ENCODE assay signal across 16 cellular contexts in the genomic region with DNA sequence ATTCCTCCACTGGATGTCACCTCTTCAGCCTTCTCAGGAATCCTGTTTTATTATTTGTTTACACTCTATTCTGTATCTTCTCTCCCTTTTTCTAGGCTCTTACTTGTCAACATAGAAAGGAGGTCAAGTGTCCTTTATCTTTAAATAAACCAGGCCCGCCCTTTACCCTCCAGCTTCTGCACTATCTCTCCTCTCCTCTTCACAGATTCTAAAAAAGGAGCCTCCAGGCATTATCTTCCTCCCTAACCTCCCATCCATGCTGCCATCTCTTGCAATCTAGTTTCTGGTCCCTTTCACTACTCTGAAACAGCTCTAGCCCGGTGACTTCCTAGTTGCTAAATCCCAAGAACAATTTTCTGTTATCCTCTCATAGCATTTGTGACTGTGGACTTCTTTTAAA. TPM values are rescaled to one million over a fixed set of nuclear protein-coding genes. Genes with fewer than 3 reads are reported as not detected.
DNase-seq lines count a peak whose midpoint lies in the region; ATAC-seq, FAIRE-seq and TF ChIP-seq lines count a peak whose summit lies in the region.
"Had no signal": no experiment of that assay in that cellular context is flagged by ENCODE, and none has a peak within 500 bp of the region (broad histone marks: within the 10 kb centered on the region; RNA-seq: fewer than 3 reads in every experiment).

No MANE protein-coding gene starts in this region.

- no peak for ATAC-seq in natural killer cell treated with Interleukin-12 subunit alpha and Interleukin-12 subunit beta and Interleukin-15 and Interleukin-18, amount 100 ng/mL, for 72 hours
- no peak for ATAC-seq in natural killer cell
- peak; percentile 36 for ATAC-seq in K562
- ATAC-seq: CD8-positive, alpha-beta T cell had no signal

- H3K27ac ChIP-seq in K562 (ENCODE audit: extremely low read depth, low read depth, low read length) = no peak overlapping the region
- H3K27ac ChIP-seq: BLaER1 treated with 17β-estradiol and CSF1 and Interleukin-3, amounts not matched to agents 10 nM and 100 nM; KMS-11; Peyer's patch; SK-N-MC had no signal

- H3K4me2 ChIP-seq in K562 (ENCODE audit: insufficient read depth, low read length) = no peak overlapping the region
- H3K4me2 ChIP-seq: BLaER1 treated with 17β-estradiol and CSF1 and Interleukin-3, amounts not matched to agents 10 nM and 100 nM; KMS-11 had no signal

- TF ChIP-seq POLR2A in K562 (conservative IDR thresholded peaks at IDR 0.05) = no peak

- H3K4me3 ChIP-seq in K562 = no peak overlapping the region
- H3K4me3 ChIP-seq: BLaER1 treated with 17β-estradiol and CSF1 and Interleukin-3, amounts not matched to agents 10 nM and 100 nM; Peyer's patch; SK-N-MC had no signal

- H3K27me3 ChIP-seq in K562 (ENCODE audit: control insufficient read depth in 2 of 2, insufficient read depth in 2 of 2, low read length in 2 of 2) = no peaks in the 10 kb centered on the region
- H3K27me3 ChIP-seq: BLaER1 treated with 17β-estradiol and CSF1 and Interleukin-3, amounts not matched to agents 10 nM and 100 nM; Peyer's patch had no signal

- POLR2A ChIA-PET in K562 (lab: Yijun Ruan, JAX) = interaction anchor here (0.6 kb wide), 1 partner anchor 62 kb away, joined by 3 read pairs; no protein-coding TSS in a partner anchor

- intact Hi-C loops in natural killer cell (cut with micrococcal nuclease) (no loop called here), K562 (cut with micrococcal nuclease) (no loop called here)

- no peaks in the 10 kb centered on the region for H3K9me1 ChIP-seq in K562 (ENCODE audit: control insufficient read depth, insufficient read depth, low read length)

- H3K4me3 Mint-ChIP-seq in natural killer cell treated with Interleukin-12 subunit alpha and Interleukin-12 subunit beta and Interleukin-15 and Interleukin-18, amount 100 ng/mL, for 72 hours = no peak overlapping the region
- H3K4me3 Mint-ChIP-seq in natural killer cell = no peak overlapping the region
- H3K4me3 Mint-ChIP-seq: CD8-positive, alpha-beta T cell had no signal

- no peaks in the 10 kb centered on the region; a peak in 1 of 5 replicates for H3K4me1 ChIP-seq in K562 (replicated peaks in 1 of 2; ENCODE audit: control insufficient read depth in 2 of 2, insufficient read depth in 2 of 2, low read length in 2 of 2)
- H3K4me1 ChIP-seq: Peyer's patch had no signal

- H3K36me3 ChIP-seq in K562 (ENCODE audit: control insufficient read depth, insufficient read depth, low read length) = no peaks in the 10 kb centered on the region
- H3K36me3 ChIP-seq: Peyer's patch had no signal

- in situ Hi-C loops in K562 (cut with MboI) = no loop called here
- in situ Hi-C loops in KBM-7 (cut with MboI; ENCODE audit: low pct_unique_long_range_greater_than_20kb, low sequenced_read_pairs) = no loop called here

- TF ChIP-seq RAD21 in K562 (CRISPR knock-in tag; conservative IDR thresholded peaks at IDR 0.05 in 1 of 2, IDR thresholded peaks at IDR 0.05 in 1 of 2) = no peak

- 0% methylated on average over 2 of the region's 2 CpGs for WGBS in K562 (ENCODE audit: insufficient coverage, low coverage, missing lambda C conversion rate)

- peaks cover 26 to 36% of the 10 kb centered on the region in 2 donors for H3K4me1 Mint-ChIP-seq in natural killer cell treated with Interleukin-12 subunit alpha and Interleukin-12 subunit beta and Interleukin-15 and Interleukin-18, amount 100 ng/mL, for 72 hours (ENCODE audit: low read depth in 2 of 2)
- H3K4me1 Mint-ChIP-seq in natural killer cell = peaks cover 28 to 33% of the 10 kb centered on the region in 2 donors

- no peaks in the 10 kb centered on the region for H3K79me2 ChIP-seq in K562 (ENCODE audit: control insufficient read depth, insufficient read depth, low read length)

- no peak overlapping the region for H2AFZ ChIP-seq in K562 (ENCODE audit: low read depth, low read length)

- no TSS peak for BruUV-seq in K562 (replicated peaks; lab: Mats Ljungman, UMichigan)

- TF ChIP-seq EP300 in K562 (IDR thresholded peaks at IDR 0.05; ENCODE audit: low read length) = no peak

- no peaks in the 10 kb centered on the region for H3K9me3 ChIP-seq in K562 (replicated peaks; ENCODE audit: control insufficient read depth, insufficient read depth, low read depth, low read length)
- H3K9me3 ChIP-seq: Peyer's patch had no signal

- H4K20me1 ChIP-seq in K562 (replicated peaks; ENCODE audit: control insufficient read depth, insufficient read depth, low read length) = no peaks in the 10 kb centered on the region
- H4K20me1 ChIP-seq: BLaER1 treated with 17β-estradiol and CSF1 and Interleukin-3, amounts not matched to agents 10 nM and 100 nM had no signal

- H3K36me3 Mint-ChIP-seq in natural killer cell treated with Interleukin-12 subunit alpha and Interleukin-12 subunit beta and Interleukin-15 and Interleukin-18, amount 100 ng/mL, for 72 hours = peaks cover 15% of the 10 kb centered on the region
- peaks cover 9% of the 10 kb centered on the region for H3K36me3 Mint-ChIP-seq in natural killer cell
- H3K36me3 Mint-ChIP-seq: CD8-positive, alpha-beta T cell had no signal

- H3K9me3 Mint-ChIP-seq in natural killer cell treated with Interleukin-12 subunit alpha and Interleukin-12 subunit beta and Interleukin-15 and Interleukin-18, amount 100 ng/mL, for 72 hours = peaks cover 3% of the 10 kb centered on the region
- peaks cover 0 to 4% of the 10 kb centered on the region in 2 donors for H3K9me3 Mint-ChIP-seq in natural killer cell

- DNase-seq in natural killer cell treated with Interleukin-12 subunit alpha and Interleukin-12 subunit beta and Interleukin-15 and Interleukin-18, amount 100 ng/mL, for 72 hours (ENCODE audit: low spot score) = no peak
- DNase-seq in natural killer cell = no peak
- DNase-seq in K562 (ENCODE audit: extremely low read depth in 1 of 4, low spot score in 3 of 4) = peak in 2 of 4 experiments; percentile 9 to 15
- peak; percentile 73 for DNase-seq in islet precursor cell
- DNase-seq in HPDE6-E6E7 (ENCODE audit: extremely low spot score) = no peak
- no peak for DNase-seq in KBM-7
- no peak for DNase-seq in NCI-H446 (lab: John Stamatoyannopoulos, UW)
- DNase-seq: CD8-positive, alpha-beta T cell; DMS79; NCI-H1417; NCI-H2029; NCI-H2171 treated with DMSO at 0.1 percent for 48 hours; Peyer's patch had no signal

- TF ChIP-seq CTCF in natural killer cell (IDR thresholded peaks at IDR 0.05) (no peak), K562 (IDR thresholded peaks at IDR 0.05 in 2 of 3, conservative IDR thresholded peaks at IDR 0.05 in 1 of 3; ENCODE audit: insufficient read depth in 2 of 3, low read depth in 1 of 3, low read length in 3 of 3) (no peak)

- H3K27ac Mint-ChIP-seq in natural killer cell treated with Interleukin-12 subunit alpha and Interleukin-12 subunit beta and Interleukin-15 and Interleukin-18, amount 100 ng/mL, for 72 hours = peak overlapping the region; percentile 21 to 47
- no peak overlapping the region for H3K27ac Mint-ChIP-seq in natural killer cell
- H3K27ac Mint-ChIP-seq: CD8-positive, alpha-beta T cell had no signal

- no peak for FAIRE-seq in K562 (lab: Jason Lieb, UNC)

- CTCF ChIA-PET in K562 (lab: Yijun Ruan, JAX; ENCODE audit: low intra/inter-chr PET ratio) = no interaction called here

- H3K9ac ChIP-seq in K562 (ENCODE audit: insufficient read depth in 1 of 2, low read depth in 2 of 2, low read length in 2 of 2) = no peak overlapping the region
- H3K9ac ChIP-seq: BLaER1 treated with 17β-estradiol and CSF1 and Interleukin-3, amounts not matched to agents 10 nM and 100 nM; KMS-11 had no signal

- H3K27me3 Mint-ChIP-seq in natural killer cell treated with Interleukin-12 subunit alpha and Interleukin-12 subunit beta and Interleukin-15 and Interleukin-18, amount 100 ng/mL, for 72 hours = no peaks in the 10 kb centered on the region
- no peaks in the 10 kb centered on the region for H3K27me3 Mint-ChIP-seq in natural killer cell (ENCODE audit: low read depth in 2 of 2)

TF ChIP-seq in K562, 482 proteins besides CTCF, POLR2A, EP300 and RAD21:
- TF ChIP-seq CBFA2T2 (conservative IDR thresholded peaks at IDR 0.05) = peak; percentile 32; the same call in 1 of the 2 replicates
- TF ChIP-seq KDM1A (IDR thresholded peaks at IDR 0.05) = peak in 1 of 2 experiments; percentile 44; a peak in 2 of 4 replicates
- TF ChIP-seq CBFA2T3 (IDR thresholded peaks at IDR 0.05) = peak; percentile 57
- no peak; the same call in 1 of the 2 replicates for TF ChIP-seq CTBP1 (IDR thresholded peaks at IDR 0.05; ENCODE audit: borderline replicate concordance)
- TF ChIP-seq SMAD1 (IDR thresholded peaks at IDR 0.05; ENCODE audit: low read depth, low read length, partially characterized antibody) = no peak

RNA-seq across cellular contexts. Expression of gene ARID2, which starts 24.1 kb away (rescaled TPM):
- 100 to 1,000 TPM; 116 to 133 TPM for total RNA-seq in natural killer cell treated with Interleukin-12 subunit alpha and Interleukin-12 subunit beta and Interleukin-15 and Interleukin-18, amount 100 ng/mL, for 72 hours
- total RNA-seq in natural killer cell (10 to 100 TPM; 75.2 to 95.7 (median 79.8) TPM), K562 (2014; rRNA removed) (13.6 and 16.7 TPM in 2 replicates), K562 (2014; rRNA removed; fragmentation: Illumina TruSeq; extraction: Trizol) (30.4 and 32.8 TPM in 2 replicates), K562 (2015; rRNA removed; fragmentation: Illumina TruSeq; extraction: Trizol) (28.8 and 29.4 TPM in 2 replicates), K562 (2021) (29.5 and 29.6 TPM in 2 replicates)
- total RNA-seq in K562 (2011; cell fraction: chromatin; rRNA removed; ENCODE audit: low replicate concordance) = 53.0 and 165 TPM in 2 replicates
- total RNA-seq in K562 (2011; cell fraction: nucleolus; rRNA removed) = 24.2 and 39.7 TPM in 2 replicates
- total RNA-seq in K562 (2011; cell fraction: nucleoplasm; rRNA removed) = 73.5 and 95.8 TPM in 2 replicates
- polyA plus RNA-seq in K562 (2011; rRNA removed) (32.3 and 32.7 TPM in 2 replicates), K562 (2014; fragmentation: Illumina TruSeq; extraction: Trizol) (17.2 and 20.0 TPM in 2 replicates), K562 (2014; fragmentation: Nextera tagmentation; extraction: Ambion mirVana) (10 to 100 TPM; 16.9 to 41.6 TPM), K562 (2014; rRNA removed) (11.8 and 13.4 TPM in 2 replicates)
- 21.0 and 25.2 TPM in 2 replicates for polyA plus RNA-seq in K562 (2011; cell fraction: cytosol; rRNA removed)
- 37.9 and 49.7 TPM in 2 replicates for polyA plus RNA-seq in K562 (2011; cell fraction: nucleus; rRNA removed)
- polyA plus RNA-seq in K562 (2012) = 9.2 and 10.8 TPM in 2 replicates
- 112 and 117 TPM in 2 replicates for polyA minus RNA-seq in K562 (2011; rRNA and poly(A)+ RNA removed)
- 24.9 and 33.8 TPM in 2 replicates for polyA minus RNA-seq in K562 (2011; cell fraction: cytosol; rRNA and poly(A)+ RNA removed)
- 60.6 and 104 TPM in 2 replicates for polyA minus RNA-seq in K562 (2011; cell fraction: nucleus; rRNA and poly(A)+ RNA removed)

Comparison
In these comparisons a context has a peak if more than half of its experiments do, and no peak if none do; other contexts are left out.
1. H3K27ac Mint-ChIP-seq: peak in natural killer cell treated with Interleukin-12 subunit alpha and Interleukin-12 subunit beta and Interleukin-15 and Interleukin-18, amount 100 ng/mL, for 72 hours (2 of 2); none in natural killer cell (0 of 2).